ENCODE assay signal across 20 cellular contexts in the genomic region with DNA sequence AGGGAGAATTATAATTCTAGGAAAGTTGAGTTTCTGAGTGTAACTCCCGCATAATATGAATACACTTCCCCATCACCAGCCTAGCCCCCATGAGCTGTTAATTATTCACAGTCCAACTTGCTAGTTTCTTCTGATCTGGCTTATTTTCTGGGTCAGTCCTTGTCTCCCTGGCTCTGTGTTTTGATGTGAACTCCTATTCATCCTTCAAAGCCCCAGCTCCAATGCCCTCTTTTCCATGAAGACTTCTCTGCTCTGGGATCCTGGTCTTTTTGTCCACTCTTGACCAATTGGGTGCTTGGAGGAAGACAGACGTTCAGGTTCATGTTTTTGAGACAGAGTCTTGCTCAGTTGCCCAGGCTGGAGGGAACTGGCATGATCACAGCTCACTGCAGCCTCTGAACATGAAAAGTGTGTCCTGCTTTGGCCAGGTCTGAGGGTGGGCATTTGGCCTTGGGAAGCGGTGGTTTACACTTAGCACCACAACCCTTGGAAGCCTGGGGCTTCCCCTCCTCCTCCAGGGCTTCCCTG. TPM values are rescaled to one million over a fixed set of nuclear protein-coding genes. Genes with fewer than 3 reads are reported as not detected.
DNase-seq lines count a peak whose midpoint lies in the region; ATAC-seq and TF ChIP-seq lines count a peak whose summit lies in the region.
"Had no signal": no experiment of that assay in that cellular context is flagged by ENCODE, and none has a peak within 500 bp of the region (broad histone marks: within the 10 kb centered on the region; RNA-seq: fewer than 3 reads in every experiment).

No MANE protein-coding gene starts in this region.

- H3K36me3 ChIP-seq in duodenal mucosa (ENCODE audit: control insufficient read depth in 1 of 2, insufficient read depth in 2 of 2, low read length in 2 of 2) (no peaks in the 10 kb centered on the region), mucosa of rectum (ENCODE audit: control insufficient read depth in 2 of 2, insufficient read depth in 2 of 2, low read length in 2 of 2) (no peaks in the 10 kb centered on the region), upper lobe of right lung (no peaks in the 10 kb centered on the region)
- H3K36me3 ChIP-seq: esophagus muscularis mucosa, gastroesophageal sphincter, sigmoid colon, vagina, WERI-Rb-1 had no signal

- H3K27ac ChIP-seq in HL-60 (replicated peaks), result peak overlapping the region; percentile 87
- no peak overlapping the region for H3K27ac ChIP-seq in duodenal mucosa (ENCODE audit: low read depth, low read length)
- H3K27ac ChIP-seq in mucosa of rectum (ENCODE audit: low read depth in 2 of 2, low read length in 2 of 2), result peak overlapping the region in 1 of 2 donors; percentile 69
- H3K27ac ChIP-seq in upper lobe of right lung, result peak overlapping the region; percentile 70
- H3K27ac ChIP-seq: vagina, WERI-Rb-1 had no signal

- H3K4me1 ChIP-seq in duodenal mucosa (ENCODE audit: control insufficient read depth in 1 of 2, insufficient read depth in 2 of 2, low read length in 2 of 2) (peaks cover 13 to 28% of the 10 kb centered on the region in 2 donors), mucosa of rectum (ENCODE audit: control insufficient read depth in 2 of 2, insufficient read depth in 2 of 2, low read length in 2 of 2) (peaks cover 10 to 11% of the 10 kb centered on the region in 2 donors), upper lobe of right lung (peaks cover 18% of the 10 kb centered on the region)

- TF ChIP-seq CTCF in HL-60 (IDR thresholded peaks at IDR 0.05; ENCODE audit: insufficient read depth, low read length), result no peak
- TF ChIP-seq CTCF in upper lobe of right lung (IDR thresholded peaks at IDR 0.05), result no peak

- H3K9me3 ChIP-seq in duodenal mucosa (ENCODE audit: control insufficient read depth in 1 of 2, low read length in 2 of 2) (no peaks in the 10 kb centered on the region), mucosa of rectum (ENCODE audit: control insufficient read depth in 2 of 2, low read length in 2 of 2) (no peaks in the 10 kb centered on the region), upper lobe of right lung (no peaks in the 10 kb centered on the region)
- H3K9me3 ChIP-seq: vagina had no signal

- intact Hi-C loops in upper lobe of right lung (cut with DNase I), result no loop called here

- H3K4me3 ChIP-seq in HL-60 (replicated peaks; ENCODE audit: insufficient read depth, low read length), result peak overlapping the region; percentile 57
- peak overlapping the region; percentile 38 to 57 for H3K4me3 ChIP-seq in duodenal mucosa (ENCODE audit: low read depth in 1 of 2, low read length in 2 of 2)
- H3K4me3 ChIP-seq in mucosa of rectum (ENCODE audit: low read length in 2 of 2), result peak overlapping the region; percentile 56 to 74
- H3K4me3 ChIP-seq in upper lobe of right lung, result peak overlapping the region; percentile 40
- H3K4me3 ChIP-seq: esophagus muscularis mucosa, gastroesophageal sphincter, sigmoid colon, vagina had no signal

- ATAC-seq in upper lobe of right lung, result no peak

- DNase-seq in HL-60 (ENCODE audit: low read depth in 1 of 2, low spot score in 1 of 2) (no peak), upper lobe of right lung (no peak), NCI-H2171 treated with DMSO at 0.1 percent for 48 hours (lab: John Stamatoyannopoulos, UW) (no peak), NCI-H1417 (lab: John Stamatoyannopoulos, UW) (no peak)
- no peak for DNase-seq in activated CD8-positive, alpha-beta memory T cell treated with anti-CD3 and anti-CD28 coated beads, Interleukin-2, amount 50 U/mL, for 4 hours
- DNase-seq: activated CD4-positive, alpha-beta T cell treated with anti-CD3 and anti-CD28 coated beads, Interleukin-2, amount 50 U/mL, for 1 hour; cerebellar nuclear complex; effector memory CD4-positive, alpha-beta T cell; NCI-H526 treated with DMSO at 0.1 percent for 48 hours; sigmoid colon; WERI-Rb-1 had no signal

- no peak overlapping the region for H3K9ac ChIP-seq in duodenal mucosa (ENCODE audit: low read depth in 1 of 2, low read length in 2 of 2)
- H3K9ac ChIP-seq in mucosa of rectum (ENCODE audit: low read depth in 1 of 2, low read length in 2 of 2), result peak overlapping the region in 1 of 2 donors; percentile 61

- H3K27me3 ChIP-seq in HL-60 (ENCODE audit: insufficient read depth, poor library complexity, severe bottlenecking) (no peaks in the 10 kb centered on the region), duodenal mucosa (ENCODE audit: control insufficient read depth in 1 of 2, insufficient read depth in 2 of 2, low read length in 2 of 2) (no peaks in the 10 kb centered on the region), mucosa of rectum (ENCODE audit: control insufficient read depth in 2 of 2, insufficient read depth in 2 of 2, low read length in 2 of 2) (peaks cover 0 to 5% of the 10 kb centered on the region in 2 donors), upper lobe of right lung (no peaks in the 10 kb centered on the region)
- H3K27me3 ChIP-seq: vagina had no signal

RNA-seq across cellular contexts. Expression of gene LRG1, which starts 0.6 kb away (rescaled TPM):
- 15.9 TPM for total RNA-seq in upper lobe of right lung

RNA-seq across cellular contexts. Expression of gene PLIN5, which starts 4.2 kb away (rescaled TPM):
- 17.2 TPM for total RNA-seq in upper lobe of right lung
- total RNA-seq: M059J; natural killer cell treated with Interleukin-12 subunit alpha and Interleukin-12 subunit beta and Interleukin-15 and Interleukin-18, amount 100 ng/mL, for 72 hours had no signal

RNA-seq across cellular contexts. Expression of gene SEMA6B, which starts 20.3 kb away (rescaled TPM):
- 20.3 TPM for total RNA-seq in upper lobe of right lung
- total RNA-seq: activated naive CD8-positive, alpha-beta T cell treated with anti-CD3 and anti-CD28 coated beads for 36 hours; activated T-helper 2 cell treated with anti-CD3 and anti-CD28 coated beads, Interferon-gamma antibody, Interleukin-2, Interleukin-4, amounts not matched to agents 10 μg/mL and 5 μg/mL and 100 μg/mL, durations not matched to agents 14 hours and 24 hours and 36 hours had no signal

RNA-seq across cellular contexts. Expression of gene PLIN4, which starts 20.9 kb away (rescaled TPM):
- 4.1 TPM for total RNA-seq in upper lobe of right lung
- total RNA-seq: activated naive CD8-positive, alpha-beta T cell treated with anti-CD3 and anti-CD28 coated beads for 36 hours; natural killer cell treated with Interleukin-12 subunit alpha and Interleukin-12 subunit beta and Interleukin-15 and Interleukin-18, amount 100 ng/mL, for 72 hours had no signal
